In the genomic region with DNA sequence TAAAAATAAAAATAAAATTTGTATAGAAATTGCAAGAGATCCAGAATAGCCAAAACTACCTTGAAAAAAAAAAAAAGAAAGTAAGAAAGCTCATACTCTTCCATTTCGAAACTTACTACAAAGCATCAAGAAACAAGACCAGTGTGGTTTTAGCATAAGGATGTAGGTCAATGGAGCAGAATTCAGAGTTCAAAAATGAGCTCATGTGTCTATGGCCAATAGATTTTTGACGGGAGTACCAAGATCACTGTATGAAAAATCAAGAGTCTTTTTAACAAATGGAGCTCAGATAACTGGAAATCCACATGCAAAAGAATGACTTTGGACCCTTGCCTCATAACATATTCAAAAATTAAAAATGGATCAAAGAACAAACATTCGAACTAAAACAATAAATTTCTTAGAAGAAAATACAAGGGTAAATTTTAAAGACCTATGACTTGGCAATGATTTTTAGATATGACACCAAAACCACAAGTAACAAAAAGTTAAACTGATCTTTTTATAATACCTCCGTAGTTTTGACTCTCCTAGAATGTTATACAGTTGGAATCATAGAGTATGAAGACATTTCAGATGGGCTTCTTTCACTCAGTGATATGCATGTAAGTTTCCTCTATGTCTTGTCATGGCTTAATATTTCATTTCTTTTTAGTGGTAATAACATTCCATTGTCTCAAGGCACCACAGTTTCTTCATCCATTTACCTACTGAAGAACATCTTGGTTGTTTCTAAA, we compare ENCODE assay signal across 19 cellular contexts. TPM values are rescaled to one million over a fixed set of nuclear protein-coding genes. Genes with fewer than 3 reads are reported as not detected.
DNase-seq lines count a peak whose midpoint lies in the region; ATAC-seq, FAIRE-seq and TF ChIP-seq lines count a peak whose summit lies in the region.
"Had no signal": no experiment of that assay in that cellular context is flagged by ENCODE, and none has a peak within 500 bp of the region (broad histone marks: within the 10 kb centered on the region; RNA-seq: fewer than 3 reads in every experiment).

No MANE protein-coding gene starts in this region.

- H3K4me1 ChIP-seq in CD8-positive, alpha-beta T cell (ENCODE audit: insufficient read depth, low read length) = peaks cover 56% of the 10 kb centered on the region
- H3K4me1 ChIP-seq: colonic mucosa, thyroid gland had no signal

- H3K36me3 Mint-ChIP-seq in CD8-positive, alpha-beta T cell = peaks cover 10% of the 10 kb centered on the region
- H3K36me3 Mint-ChIP-seq in activated CD8-positive, alpha-beta T cell treated with anti-CD3 and anti-CD28 coated beads for 36 hours (ENCODE audit: low read depth) = peaks cover 9% of the 10 kb centered on the region
- H3K36me3 Mint-ChIP-seq in naive B cell = no peaks in the 10 kb centered on the region

- H3K27ac ChIP-seq in CD8-positive, alpha-beta T cell (ENCODE audit: low read depth, low read length) = no peak overlapping the region
- H3K27ac ChIP-seq: colonic mucosa, thyroid gland had no signal

- no peaks in the 10 kb centered on the region for H3K36me3 ChIP-seq in CD8-positive, alpha-beta T cell (ENCODE audit: insufficient read depth, low read length)
- H3K36me3 ChIP-seq: colonic mucosa, MG63, thyroid gland had no signal

- POLR2A ChIA-PET in CD8-positive, alpha-beta T cell (lab: Charles Lee) = interaction anchor here (0.5 to 1.1 kb wide), 4 partner anchors 8 to 42 kb away, joined by 3 to 4 read pairs (median 4); no protein-coding TSS in a partner anchor
- POLR2A ChIA-PET in activated CD8-positive, alpha-beta T cell treated with anti-CD3 and anti-CD28 coated beads for 36 hours (lab: Charles Lee) = interaction anchor here (0.8 kb wide), 1 partner anchor 61 kb away, joined by 3 read pairs; no protein-coding TSS in a partner anchor

- TF ChIP-seq CTCF in CD8-positive, alpha-beta T cell (IDR thresholded peaks at IDR 0.05) = no peak
- no peak for TF ChIP-seq CTCF in activated CD8-positive, alpha-beta T cell treated with anti-CD3 and anti-CD28 coated beads for 36 hours (IDR thresholded peaks at IDR 0.05)

- ATAC-seq in CD8-positive, alpha-beta T cell = peak; percentile 66
- peak; percentile 77 for ATAC-seq in activated CD8-positive, alpha-beta T cell treated with anti-CD3 and anti-CD28 coated beads for 36 hours
- ATAC-seq in naive B cell (ENCODE audit: low read depth in 2 of 2) (no peak), HG03135 (IDR thresholded peaks at IDR 0.05; ENCODE audit: unreplicated experiment) (no peak), sciatic nerve (no peak), HG03520 (IDR thresholded peaks at IDR 0.05; ENCODE audit: unreplicated experiment) (no peak)
- ATAC-seq: SK-N-SH treated with all-trans-retinoic acid at 6 μM for 48 hours had no signal

- TF ChIP-seq POLR2A in H54 (IDR thresholded peaks at IDR 0.05; ENCODE audit: low read depth, low read length) = no peak

- H3K27ac Mint-ChIP-seq in CD8-positive, alpha-beta T cell = peak overlapping the region; percentile 60
- H3K27ac Mint-ChIP-seq in activated CD8-positive, alpha-beta T cell treated with anti-CD3 and anti-CD28 coated beads for 36 hours = peak overlapping the region; percentile 86
- H3K27ac Mint-ChIP-seq in naive B cell = peak overlapping the region in 5 of 6 donors; percentile 5 to 94 (median 80)
- H3K27ac Mint-ChIP-seq: HFFc6, nephron progenitor cell had no signal

- H3K4me3 Mint-ChIP-seq in CD8-positive, alpha-beta T cell = peak overlapping the region; percentile 9
- H3K4me3 Mint-ChIP-seq in activated CD8-positive, alpha-beta T cell treated with anti-CD3 and anti-CD28 coated beads for 36 hours = peak overlapping the region; percentile 62
- peak overlapping the region in 4 of 8 donors; percentile 2 to 64 (median 44) for H3K4me3 Mint-ChIP-seq in naive B cell
- H3K4me3 Mint-ChIP-seq: HFFc6, nephron progenitor cell had no signal

- no peaks in the 10 kb centered on the region for H3K9me3 Mint-ChIP-seq in CD8-positive, alpha-beta T cell
- no peaks in the 10 kb centered on the region for H3K9me3 Mint-ChIP-seq in activated CD8-positive, alpha-beta T cell treated with anti-CD3 and anti-CD28 coated beads for 36 hours
- H3K9me3 Mint-ChIP-seq in naive B cell = no peaks in the 10 kb centered on the region
- H3K9me3 Mint-ChIP-seq: HFFc6 had no signal

- H3K27me3 Mint-ChIP-seq in CD8-positive, alpha-beta T cell (ENCODE audit: low read depth) = no peaks in the 10 kb centered on the region
- no peaks in the 10 kb centered on the region for H3K27me3 Mint-ChIP-seq in activated CD8-positive, alpha-beta T cell treated with anti-CD3 and anti-CD28 coated beads for 36 hours
- no peaks in the 10 kb centered on the region for H3K27me3 Mint-ChIP-seq in naive B cell

- intact Hi-C loops in CD8-positive, alpha-beta T cell (cut with DNase I, micrococcal nuclease) = loop anchor here in 1 of 2 experiments (2.0 to 5.0 kb wide), 2 partner anchors 14 to 41 kb away; partner anchors contain the start of gene KLF12
- intact Hi-C loops in activated CD8-positive, alpha-beta T cell treated with anti-CD3 and anti-CD28 coated beads for 36 hours (cut with micrococcal nuclease) = loop anchor here (5.0 kb wide), 1 partner anchor 41 kb away; the partner anchor contains the start of gene KLF12
- intact Hi-C loops in sciatic nerve (cut with DNase I) = no loop called here

- CTCF ChIA-PET in CD8-positive, alpha-beta T cell (lab: Charles Lee) = no interaction called here
- CTCF ChIA-PET in activated CD8-positive, alpha-beta T cell treated with anti-CD3 and anti-CD28 coated beads for 36 hours (lab: Charles Lee) = interaction anchor here (1.2 kb wide), 1 partner anchor 15 kb away, joined by 3 read pairs; no protein-coding TSS in a partner anchor

- H3K9me3 ChIP-seq in CD8-positive, alpha-beta T cell (ENCODE audit: low read length) = no peaks in the 10 kb centered on the region
- H3K9me3 ChIP-seq: colonic mucosa, MG63, thyroid gland had no signal

- DNase-seq in CD8-positive, alpha-beta T cell = no peak
- DNase-seq in H54 (ENCODE audit: insufficient read length, low spot score) = no peak
- no peak for DNase-seq in activated CD8-positive, alpha-beta T cell treated with anti-CD3 and anti-CD28 coated beads for 36 hours
- no peak for DNase-seq in naive B cell
- DNase-seq in sciatic nerve (ENCODE audit: low spot score) = no peak
- DNase-seq in NCI-H748 treated with DMSO at 0.1 percent for 48 hours (lab: John Stamatoyannopoulos, UW) = no peak
- DNase-seq: activated effector memory CD4-positive, alpha-beta T cell treated with Interleukin-2 at 50 U/mL for 16 hours; colonic mucosa; HFFc6; MG63; NCI-H1694; nephron progenitor cell; NK-92 treated with Interleukin-12 subunit alpha and Interleukin-12 subunit beta, amount 100 ng/mL, for 24 hours; thyroid gland had no signal

- H3K4me1 Mint-ChIP-seq in CD8-positive, alpha-beta T cell (ENCODE audit: low read depth) = peaks cover 73% of the 10 kb centered on the region
- peaks cover 63% of the 10 kb centered on the region for H3K4me1 Mint-ChIP-seq in activated CD8-positive, alpha-beta T cell treated with anti-CD3 and anti-CD28 coated beads for 36 hours (ENCODE audit: low read depth)
- peaks cover 42 to 59% (median 57%) of the 10 kb centered on the region in 3 donors for H3K4me1 Mint-ChIP-seq in naive B cell

- H3K27me3 ChIP-seq in CD8-positive, alpha-beta T cell (ENCODE audit: insufficient read depth, low read length) = no peaks in the 10 kb centered on the region
- H3K27me3 ChIP-seq: colonic mucosa, MG63, thyroid gland had no signal

- H3K4me3 ChIP-seq in CD8-positive, alpha-beta T cell (ENCODE audit: low read depth, low read length) = no peak overlapping the region
- H3K4me3 ChIP-seq: colonic mucosa, MG63, thyroid gland had no signal

- FAIRE-seq in H54 (lab: Jason Lieb, UNC) = peak; percentile 11
- FAIRE-seq: G401.6, keratinocyte had no signal

RNA-seq across cellular contexts. Expression of gene KLF12, which starts 43.2 kb away (rescaled TPM):
- total RNA-seq in CD8-positive, alpha-beta T cell = 10 to 100 TPM; 59.5 to 64.7 TPM
- total RNA-seq in activated CD8-positive, alpha-beta T cell treated with anti-CD3 and anti-CD28 coated beads for 36 hours = 10 to 100 TPM; 17.1 to 19.6 TPM
- 10 to 100 TPM; 13.8 to 23.5 (median 17.4) TPM for polyA plus RNA-seq in naive B cell (ENCODE audit: low read depth in 6 of 6)
- 22.4 TPM for total RNA-seq in sciatic nerve

Comparison
In these comparisons a context has a peak if more than half of its experiments do, and no peak if none do; other contexts are left out.
1. ATAC-seq: peak in CD8-positive, alpha-beta T cell (single experiment) and activated CD8-positive, alpha-beta T cell treated with anti-CD3 and anti-CD28 coated beads for 36 hours (single experiment); none in naive B cell (0 of 2), HG03135 (single experiment), sciatic nerve (single experiment) and HG03520 (single experiment).
2. Peak in every context shown above with its lines, with median percentiles within 50 percentile points of each other: H3K27ac Mint-ChIP-seq.